ENCODE assay signal across 1 cellular context in the genomic region with DNA sequence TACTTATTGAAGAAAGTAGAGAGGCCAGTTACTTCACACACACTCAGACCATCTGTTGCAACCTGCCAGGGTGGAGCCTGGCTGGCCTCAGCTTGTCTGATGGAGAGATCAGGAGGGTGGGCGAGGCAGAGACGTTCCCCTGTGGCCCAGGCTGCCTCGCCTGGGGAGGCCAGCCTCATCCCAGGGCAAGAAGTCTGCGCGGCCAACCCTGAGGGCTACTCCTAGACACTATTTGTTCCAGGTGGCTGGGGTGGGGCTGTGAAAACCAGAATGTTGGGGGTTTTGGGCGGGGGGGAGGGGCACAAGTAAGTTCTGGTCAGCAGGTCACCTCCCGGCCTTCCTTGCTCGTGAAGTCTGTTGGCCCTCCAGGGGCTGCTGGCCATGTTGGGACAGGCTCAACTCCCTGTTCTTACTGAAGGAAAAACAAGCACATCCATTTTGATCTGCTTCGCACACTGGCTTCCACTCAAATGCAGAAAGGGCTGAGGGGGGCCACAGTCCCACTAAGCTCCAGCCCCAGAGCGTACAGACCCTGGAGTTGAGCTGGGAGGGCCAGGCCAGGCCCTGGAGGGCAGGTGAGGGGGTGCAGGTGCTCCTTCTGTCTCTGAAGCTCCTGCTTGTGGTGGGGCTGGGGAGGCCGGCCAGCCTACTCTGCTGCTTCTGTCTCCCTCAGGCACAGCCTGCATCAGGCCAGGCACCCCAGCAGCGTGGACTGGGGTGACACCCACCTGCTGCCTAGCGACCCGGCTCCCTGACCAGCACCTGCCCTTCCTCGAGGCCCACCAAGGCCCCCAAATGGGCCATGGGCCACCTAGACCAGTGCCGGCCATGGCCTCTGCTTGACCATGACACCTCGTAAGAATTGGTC.
TF ChIP-seq lines count a peak whose summit lies in the region.

No MANE protein-coding gene starts in this region.

TF ChIP-seq in GM23338, 12 proteins besides CTCF, POLR2A, EP300 and RAD21 (continued from another document):
- TF ChIP-seq, protein P1, sequence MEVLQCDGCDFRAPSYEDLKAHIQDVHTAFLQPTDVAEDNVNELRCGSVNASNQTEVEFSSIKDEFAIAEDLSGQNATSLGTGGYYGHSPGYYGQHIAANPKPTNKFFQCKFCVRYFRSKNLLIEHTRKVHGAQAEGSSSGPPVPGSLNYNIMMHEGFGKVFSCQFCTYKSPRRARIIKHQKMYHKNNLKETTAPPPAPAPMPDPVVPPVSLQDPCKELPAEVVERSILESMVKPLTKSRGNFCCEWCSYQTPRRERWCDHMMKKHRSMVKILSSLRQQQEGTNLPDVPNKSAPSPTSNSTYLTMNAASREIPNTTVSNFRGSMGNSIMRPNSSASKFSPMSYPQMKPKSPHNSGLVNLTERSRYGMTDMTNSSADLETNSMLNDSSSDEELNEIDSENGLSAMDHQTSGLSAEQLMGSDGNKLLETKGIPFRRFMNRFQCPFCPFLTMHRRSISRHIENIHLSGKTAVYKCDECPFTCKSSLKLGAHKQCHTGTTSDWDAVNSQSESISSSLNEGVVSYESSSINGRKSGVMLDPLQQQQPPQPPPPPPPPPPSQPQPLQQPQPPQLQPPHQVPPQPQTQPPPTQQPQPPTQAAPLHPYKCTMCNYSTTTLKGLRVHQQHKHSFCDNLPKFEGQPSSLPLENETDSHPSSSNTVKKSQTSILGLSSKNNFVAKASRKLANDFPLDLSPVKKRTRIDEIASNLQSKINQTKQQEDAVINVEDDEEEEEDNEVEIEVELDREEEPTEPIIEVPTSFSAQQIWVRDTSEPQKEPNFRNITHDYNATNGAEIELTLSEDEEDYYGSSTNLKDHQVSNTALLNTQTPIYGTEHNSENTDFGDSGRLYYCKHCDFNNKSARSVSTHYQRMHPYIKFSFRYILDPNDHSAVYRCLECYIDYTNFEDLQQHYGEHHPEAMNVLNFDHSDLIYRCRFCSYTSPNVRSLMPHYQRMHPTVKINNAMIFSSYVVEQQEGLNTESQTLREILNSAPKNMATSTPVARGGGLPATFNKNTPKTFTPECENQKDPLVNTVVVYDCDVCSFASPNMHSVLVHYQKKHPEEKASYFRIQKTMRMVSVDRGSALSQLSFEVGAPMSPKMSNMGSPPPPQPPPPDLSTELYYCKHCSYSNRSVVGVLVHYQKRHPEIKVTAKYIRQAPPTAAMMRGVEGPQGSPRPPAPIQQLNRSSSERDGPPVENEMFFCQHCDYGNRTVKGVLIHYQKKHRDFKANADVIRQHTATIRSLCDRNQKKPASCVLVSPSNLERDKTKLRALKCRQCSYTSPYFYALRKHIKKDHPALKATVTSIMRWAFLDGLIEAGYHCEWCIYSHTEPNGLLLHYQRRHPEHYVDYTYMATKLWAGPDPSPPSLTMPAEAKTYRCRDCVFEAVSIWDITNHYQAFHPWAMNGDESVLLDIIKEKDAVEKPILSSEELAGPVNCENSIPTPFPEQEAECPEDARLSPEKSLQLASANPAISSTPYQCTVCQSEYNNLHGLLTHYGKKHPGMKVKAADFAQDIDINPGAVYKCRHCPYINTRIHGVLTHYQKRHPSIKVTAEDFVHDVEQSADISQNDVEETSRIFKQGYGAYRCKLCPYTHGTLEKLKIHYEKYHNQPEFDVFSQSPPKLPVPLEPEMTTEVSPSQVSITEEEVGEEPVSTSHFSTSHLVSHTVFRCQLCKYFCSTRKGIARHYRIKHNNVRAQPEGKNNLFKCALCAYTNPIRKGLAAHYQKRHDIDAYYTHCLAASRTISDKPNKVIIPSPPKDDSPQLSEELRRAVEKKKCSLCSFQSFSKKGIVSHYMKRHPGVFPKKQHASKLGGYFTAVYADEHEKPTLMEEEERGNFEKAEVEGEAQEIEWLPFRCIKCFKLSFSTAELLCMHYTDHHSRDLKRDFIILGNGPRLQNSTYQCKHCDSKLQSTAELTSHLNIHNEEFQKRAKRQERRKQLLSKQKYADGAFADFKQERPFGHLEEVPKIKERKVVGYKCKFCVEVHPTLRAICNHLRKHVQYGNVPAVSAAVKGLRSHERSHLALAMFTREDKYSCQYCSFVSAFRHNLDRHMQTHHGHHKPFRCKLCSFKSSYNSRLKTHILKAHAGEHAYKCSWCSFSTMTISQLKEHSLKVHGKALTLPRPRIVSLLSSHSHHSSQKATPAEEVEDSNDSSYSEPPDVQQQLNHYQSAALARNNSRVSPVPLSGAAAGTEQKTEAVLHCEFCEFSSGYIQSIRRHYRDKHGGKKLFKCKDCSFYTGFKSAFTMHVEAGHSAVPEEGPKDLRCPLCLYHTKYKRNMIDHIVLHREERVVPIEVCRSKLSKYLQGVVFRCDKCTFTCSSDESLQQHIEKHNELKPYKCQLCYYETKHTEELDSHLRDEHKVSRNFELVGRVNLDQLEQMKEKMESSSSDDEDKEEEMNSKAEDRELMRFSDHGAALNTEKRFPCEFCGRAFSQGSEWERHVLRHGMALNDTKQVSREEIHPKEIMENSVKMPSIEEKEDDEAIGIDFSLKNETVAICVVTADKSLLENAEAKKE (CRISPR knock-in tag; IDR thresholded peaks at IDR 0.05) = no peak
- no peak for TF ChIP-seq EZH2 (IDR thresholded peaks at IDR 0.05; ENCODE audit: low read depth, unreplicated experiment)
- no peak for TF ChIP-seq ZNF331 (CRISPR knock-in tag; IDR thresholded peaks at IDR 0.05; ENCODE audit: low read depth)
- no peak for TF ChIP-seq JUNB (IDR thresholded peaks at IDR 0.05; ENCODE audit: unreplicated experiment)
- no peak for TF ChIP-seq POLR2AphosphoS5 (IDR thresholded peaks at IDR 0.05; ENCODE audit: low read depth)
- TF ChIP-seq ZNF114 (CRISPR knock-in tag; IDR thresholded peaks at IDR 0.05) = no peak
- TF ChIP-seq, protein P2, sequence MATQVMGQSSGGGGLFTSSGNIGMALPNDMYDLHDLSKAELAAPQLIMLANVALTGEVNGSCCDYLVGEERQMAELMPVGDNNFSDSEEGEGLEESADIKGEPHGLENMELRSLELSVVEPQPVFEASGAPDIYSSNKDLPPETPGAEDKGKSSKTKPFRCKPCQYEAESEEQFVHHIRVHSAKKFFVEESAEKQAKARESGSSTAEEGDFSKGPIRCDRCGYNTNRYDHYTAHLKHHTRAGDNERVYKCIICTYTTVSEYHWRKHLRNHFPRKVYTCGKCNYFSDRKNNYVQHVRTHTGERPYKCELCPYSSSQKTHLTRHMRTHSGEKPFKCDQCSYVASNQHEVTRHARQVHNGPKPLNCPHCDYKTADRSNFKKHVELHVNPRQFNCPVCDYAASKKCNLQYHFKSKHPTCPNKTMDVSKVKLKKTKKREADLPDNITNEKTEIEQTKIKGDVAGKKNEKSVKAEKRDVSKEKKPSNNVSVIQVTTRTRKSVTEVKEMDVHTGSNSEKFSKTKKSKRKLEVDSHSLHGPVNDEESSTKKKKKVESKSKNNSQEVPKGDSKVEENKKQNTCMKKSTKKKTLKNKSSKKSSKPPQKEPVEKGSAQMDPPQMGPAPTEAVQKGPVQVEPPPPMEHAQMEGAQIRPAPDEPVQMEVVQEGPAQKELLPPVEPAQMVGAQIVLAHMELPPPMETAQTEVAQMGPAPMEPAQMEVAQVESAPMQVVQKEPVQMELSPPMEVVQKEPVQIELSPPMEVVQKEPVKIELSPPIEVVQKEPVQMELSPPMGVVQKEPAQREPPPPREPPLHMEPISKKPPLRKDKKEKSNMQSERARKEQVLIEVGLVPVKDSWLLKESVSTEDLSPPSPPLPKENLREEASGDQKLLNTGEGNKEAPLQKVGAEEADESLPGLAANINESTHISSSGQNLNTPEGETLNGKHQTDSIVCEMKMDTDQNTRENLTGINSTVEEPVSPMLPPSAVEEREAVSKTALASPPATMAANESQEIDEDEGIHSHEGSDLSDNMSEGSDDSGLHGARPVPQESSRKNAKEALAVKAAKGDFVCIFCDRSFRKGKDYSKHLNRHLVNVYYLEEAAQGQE (IDR thresholded peaks at IDR 0.05; ENCODE audit: unreplicated experiment) = no peak
- no peak for TF ChIP-seq EZH2phosphoT487 (IDR thresholded peaks at IDR 0.05; ENCODE audit: unreplicated experiment)
- no peak for TF ChIP-seq NANOG (IDR thresholded peaks at IDR 0.05; ENCODE audit: borderline replicate concordance)
- TF ChIP-seq, protein P3, sequence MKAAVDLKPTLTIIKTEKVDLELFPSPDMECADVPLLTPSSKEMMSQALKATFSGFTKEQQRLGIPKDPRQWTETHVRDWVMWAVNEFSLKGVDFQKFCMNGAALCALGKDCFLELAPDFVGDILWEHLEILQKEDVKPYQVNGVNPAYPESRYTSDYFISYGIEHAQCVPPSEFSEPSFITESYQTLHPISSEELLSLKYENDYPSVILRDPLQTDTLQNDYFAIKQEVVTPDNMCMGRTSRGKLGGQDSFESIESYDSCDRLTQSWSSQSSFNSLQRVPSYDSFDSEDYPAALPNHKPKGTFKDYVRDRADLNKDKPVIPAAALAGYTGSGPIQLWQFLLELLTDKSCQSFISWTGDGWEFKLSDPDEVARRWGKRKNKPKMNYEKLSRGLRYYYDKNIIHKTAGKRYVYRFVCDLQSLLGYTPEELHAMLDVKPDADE (IDR thresholded peaks at IDR 0.05) = no peak
- TF ChIP-seq STAT1 (IDR thresholded peaks at IDR 0.05; ENCODE audit: unreplicated experiment) = no peak
